1 cellular context compared by ENCODE assay signal in the genomic region with DNA sequence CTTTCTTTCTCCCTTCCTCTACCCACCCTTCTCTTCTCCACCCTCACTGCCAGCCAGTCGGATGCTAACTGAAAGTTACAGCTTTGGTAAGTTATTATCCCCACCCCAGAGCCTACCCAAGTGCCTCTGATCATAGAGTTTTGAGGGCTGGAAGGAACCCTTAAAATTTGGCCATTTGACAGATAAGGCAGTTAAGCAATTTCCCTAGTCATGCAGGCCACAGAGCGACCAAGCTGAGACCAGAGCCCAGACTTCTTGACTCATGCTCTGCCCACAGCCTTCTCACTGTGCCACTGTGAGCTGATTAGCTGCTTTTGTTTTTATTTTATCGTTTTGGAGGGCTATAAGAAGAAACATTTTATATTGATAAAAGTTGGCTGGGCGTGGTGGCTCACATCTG.
TF ChIP-seq lines count a peak whose summit lies in the region.

No MANE protein-coding gene starts in this region.

TF ChIP-seq in GM23338, 12 proteins besides CTCF, POLR2A, EP300 and RAD21 (continued from another document):
- TF ChIP-seq, protein P1, sequence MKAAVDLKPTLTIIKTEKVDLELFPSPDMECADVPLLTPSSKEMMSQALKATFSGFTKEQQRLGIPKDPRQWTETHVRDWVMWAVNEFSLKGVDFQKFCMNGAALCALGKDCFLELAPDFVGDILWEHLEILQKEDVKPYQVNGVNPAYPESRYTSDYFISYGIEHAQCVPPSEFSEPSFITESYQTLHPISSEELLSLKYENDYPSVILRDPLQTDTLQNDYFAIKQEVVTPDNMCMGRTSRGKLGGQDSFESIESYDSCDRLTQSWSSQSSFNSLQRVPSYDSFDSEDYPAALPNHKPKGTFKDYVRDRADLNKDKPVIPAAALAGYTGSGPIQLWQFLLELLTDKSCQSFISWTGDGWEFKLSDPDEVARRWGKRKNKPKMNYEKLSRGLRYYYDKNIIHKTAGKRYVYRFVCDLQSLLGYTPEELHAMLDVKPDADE (IDR thresholded peaks at IDR 0.05) = no peak
- TF ChIP-seq POLR2AphosphoS5 (IDR thresholded peaks at IDR 0.05; ENCODE audit: low read depth) (no peak), ZNF114 (CRISPR knock-in tag; IDR thresholded peaks at IDR 0.05) (no peak)
